Comparison of ENCODE assay signal across 1 cellular context in genomic region chr1:213051127-213051880, GRCh38.
TF ChIP-seq lines count a peak whose summit lies in the region.

RPS6KC1 (plus strand) TSS chr1:213051241; CDS start chr1:213051405, 164 bp downstream.

TF ChIP-seq in K562, 482 proteins besides CTCF, POLR2A, EP300 and RAD21 (continued from another document and continues in another):
- TF ChIP-seq FOXP4 (CRISPR knock-in tag; IDR thresholded peaks at IDR 0.05; ENCODE audit: borderline replicate concordance) (peak; percentile 83; the same call in 1 of the 2 replicates), PCBP1 (IDR thresholded peaks at IDR 0.05; ENCODE audit: low read depth, low read length, poor library complexity, severe bottlenecking) (peak; percentile 35), SAP30 (IDR thresholded peaks at IDR 0.05; ENCODE audit: borderline replicate concordance, insufficient read depth, low read depth, low read length, poor library complexity, severe bottlenecking) (peak; percentile 90), ZC3H8 (IDR thresholded peaks at IDR 0.05) (no peak), L3MBTL2 (IDR thresholded peaks at IDR 0.05) (peak; percentile 11; the same call in 1 of the 2 replicates), HNRNPLL (IDR thresholded peaks at IDR 0.05; ENCODE audit: low read depth, low read length, poor library complexity, severe bottlenecking) (no peak), ELF1 (tag; IDR thresholded peaks at IDR 0.05) (peak; percentile 77), NR2C2 (CRISPR knock-in tag; IDR thresholded peaks at IDR 0.05) (peak; percentile 99), NR2C2 (tag; IDR thresholded peaks at IDR 0.05) (peak; percentile 100), ZEB2 (IDR thresholded peaks at IDR 0.05) (0 out of 2 replicates have a peak, but pooled peaks have one; percentile 36), PRDM10 (IDR thresholded peaks at IDR 0.05; ENCODE audit: partially characterized antibody) (peak; percentile 63), ZNF347 (CRISPR knock-in tag; IDR thresholded peaks at IDR 0.05; ENCODE audit: low read depth) (0 out of 2 replicates have a peak, but pooled peaks have one; percentile 66), TFAM (CRISPR knock-in tag; conservative IDR thresholded peaks at IDR 0.05) (no peak), ETS2 (tag; IDR thresholded peaks at IDR 0.05; ENCODE audit: borderline replicate concordance, poor library complexity, severe bottlenecking) (no peak), ZNF217 (CRISPR knock-in tag; IDR thresholded peaks at IDR 0.05) (no peak), ZBTB11 (CRISPR knock-in tag; IDR thresholded peaks at IDR 0.05) (peak in 2 of 3 experiments; percentile 75 to 94; a peak in 4 of 6 replicates), TSHZ1 (CRISPR knock-in tag; IDR thresholded peaks at IDR 0.05) (0 out of 2 replicates have a peak, but pooled peaks have one; percentile 35), MECOM (CRISPR knock-in tag; IDR thresholded peaks at IDR 0.05) (no peak), BRCA1 (IDR thresholded peaks at IDR 0.05) (no peak), BRCA1 (CRISPR knock-in tag; IDR thresholded peaks at IDR 0.05) (no peak), KAT7 (CRISPR knock-in tag; IDR thresholded peaks at IDR 0.05; ENCODE audit: borderline replicate concordance) (peak; percentile 74; the same call in 1 of the 2 replicates), DMBX1 (CRISPR knock-in tag; IDR thresholded peaks at IDR 0.05; ENCODE audit: borderline replicate concordance) (0 out of 2 replicates have a peak, but pooled peaks have one; percentile 81), NCOA2 (IDR thresholded peaks at IDR 0.05; ENCODE audit: partially characterized antibody in 2 of 2) (no peak), PHTF2 (CRISPR knock-in tag; IDR thresholded peaks at IDR 0.05) (no peak), TARDBP (IDR thresholded peaks at IDR 0.05) (peak; percentile 65; the same call in 1 of the 2 replicates), PHF20 (IDR thresholded peaks at IDR 0.05; ENCODE audit: partially characterized antibody) (peak; percentile 80), HDAC6 (IDR thresholded peaks at IDR 0.05; ENCODE audit: low read depth, low read length) (no peak), USF1 (CRISPR knock-in tag; IDR thresholded peaks at IDR 0.05) (no peak), KLF13 (tag; IDR thresholded peaks at IDR 0.05; ENCODE audit: borderline replicate concordance, low read depth) (peak; percentile 97), FUS (optimal IDR thresholded peaks at IDR 0.05; ENCODE audit: low read depth, low read length) (no peak), CGGBP1 (CRISPR knock-in tag; IDR thresholded peaks at IDR 0.05) (peak; percentile 86), ZKSCAN3 (CRISPR knock-in tag; IDR thresholded peaks at IDR 0.05) (no peak), ZHX1 (conservative IDR thresholded peaks at IDR 0.05; ENCODE audit: low read length) (no peak), MAFF (IDR thresholded peaks at IDR 0.05; ENCODE audit: low read length) (peak; percentile 88), C11orf30 (IDR thresholded peaks at IDR 0.05; ENCODE audit: low read depth) (peak; percentile 98), CREB1 (IDR thresholded peaks at IDR 0.05) (peak; percentile 51), CREB1 (CRISPR knock-in tag; IDR thresholded peaks at IDR 0.05) (0 out of 2 replicates have a peak, but pooled peaks have one; percentile 15), ZBTB17 (CRISPR knock-in tag; IDR thresholded peaks at IDR 0.05) (peak; percentile 42; the same call in 1 of the 2 replicates), MAFK (IDR thresholded peaks at IDR 0.05; ENCODE audit: low read length) (peak; percentile 85), ESRRB (CRISPR knock-in tag; IDR thresholded peaks at IDR 0.05; ENCODE audit: borderline replicate concordance) (no peak), BRD9 (IDR thresholded peaks at IDR 0.05; ENCODE audit: low read depth, partially characterized antibody) (peak; percentile 78), DDX20 (tag; IDR thresholded peaks at IDR 0.05; ENCODE audit: low read depth) (no peak), HES1 (IDR thresholded peaks at IDR 0.05; ENCODE audit: low read depth) (peak; percentile 75; the same call in 1 of the 2 replicates), GABPB2 (CRISPR knock-in tag; conservative IDR thresholded peaks at IDR 0.05) (no peak), CHD1 (IDR thresholded peaks at IDR 0.05; ENCODE audit: low read length) (no peak), TBL1XR1 (IDR thresholded peaks at IDR 0.05; ENCODE audit: low read length in 2 of 2) (peak in 1 of 2 experiments; percentile 80; a peak in 2 of 4 replicates), ZNF212 (CRISPR knock-in tag; IDR thresholded peaks at IDR 0.05) (no peak), PML (IDR thresholded peaks at IDR 0.05; ENCODE audit: low read length) (peak; percentile 41; the same call in 1 of the 2 replicates), ZNF75A (CRISPR knock-in tag; IDR thresholded peaks at IDR 0.05) (peak; percentile 59; the same call in 1 of the 2 replicates), FOXK1 (CRISPR knock-in tag; IDR thresholded peaks at IDR 0.05; ENCODE audit: borderline replicate concordance) (0 out of 2 replicates have a peak, but pooled peaks have one; percentile 16), HOXB6 (CRISPR knock-in tag; IDR thresholded peaks at IDR 0.05; ENCODE audit: borderline replicate concordance) (no peak), DNMT1 (IDR thresholded peaks at IDR 0.05) (no peak)
